In the genomic region with DNA sequence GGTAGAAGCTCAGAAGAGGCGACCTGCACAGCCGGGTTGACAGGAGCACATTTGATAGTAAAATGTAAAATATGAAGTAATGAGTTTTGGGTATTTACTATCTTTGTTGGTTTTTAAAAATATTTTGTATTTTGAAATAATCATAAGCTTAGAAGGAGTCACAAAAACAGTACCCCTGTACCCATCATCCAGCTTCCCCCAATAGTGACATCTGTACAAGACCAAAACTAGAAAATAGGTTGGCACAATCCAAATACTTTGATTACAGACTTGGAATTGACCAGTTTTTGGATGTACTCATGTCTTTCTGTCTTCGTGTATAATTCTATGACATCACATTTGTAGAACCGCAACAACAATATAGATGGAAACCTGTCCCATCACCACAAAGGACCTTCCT, we compare ENCODE assay signal across 40 cellular contexts.
"Had no signal": no experiment of that assay in that cellular context is flagged by ENCODE, and none has a peak within 500 bp of the region (broad histone marks: within the 10 kb centered on the region; RNA-seq: fewer than 3 reads in every experiment).

No MANE protein-coding gene starts in this region.

- FAIRE-seq: astrocyte, bronchial epithelial cell had no signal

- H3K27me3 Mint-ChIP-seq: activated T-helper 17 cell treated with anti-CD3 and anti-CD28 coated beads, Interleukin-2, amount 50 U/mL, for 72 hours had no signal

- H3K9me3 Mint-ChIP-seq: activated naive CD4-positive, alpha-beta T cell treated with anti-CD3 and anti-CD28 coated beads for 36 hours; activated naive CD4-positive, alpha-beta T cell treated with anti-CD3 and anti-CD28 coated beads, Interleukin-2, amount 10 ng/mL, durations not matched to agents 7 days and 5 days; activated naive CD4-positive, alpha-beta T cell treated with anti-CD3 and anti-CD28 coated beads, Interleukin-2, amount 50 U/mL, for 24 hours; activated naive CD4-positive, alpha-beta T cell treated with anti-CD3 and anti-CD28 coated beads, Interleukin-2, amount 50 U/mL, for 72 hours; activated naive CD8-positive, alpha-beta T cell treated with anti-CD3 and anti-CD28 coated beads for 36 hours; activated naive CD8-positive, alpha-beta T cell treated with anti-CD3 and anti-CD28 coated beads, Interleukin-2, amount 10 ng/mL, durations not matched to agents 7 days and 5 days; activated naive CD8-positive, alpha-beta T cell treated with anti-CD3 and anti-CD28 coated beads, Interleukin-2, amount 50 U/mL, for 24 hours; activated T-cell treated with anti-CD3 and anti-CD28 coated beads, Interleukin-2, amount 50 U/mL, for 24 hours; activated T-cell treated with anti-CD3 and anti-CD28 coated beads, Interleukin-2, amount 50 U/mL, for 4 hours; activated T-cell treated with anti-CD3 and anti-CD28 coated beads, Interleukin-2, amount 50 U/mL, for 72 hours; activated T-helper 1 cell treated with anti-CD3 and anti-CD28 coated beads, Interleukin-12 subunit alpha, Interleukin-12 subunit beta, Interleukin-2, Interleukin-4 antibody, amounts not matched to agents 30 ng/mL and 10 ng/mL and 1 ng/mL, durations not matched to agents 14 hours and 24 hours and 36 hours; activated T-helper 17 cell treated with anti-CD3 and anti-CD28 coated beads, Interleukin-2, amount 50 U/mL, for 72 hours; activated T-helper 2 cell treated with anti-CD3 and anti-CD28 coated beads, Interferon-gamma antibody, Interleukin-2, Interleukin-4, amounts not matched to agents 10 μg/mL and 5 μg/mL and 100 μg/mL, durations not matched to agents 14 hours and 24 hours and 36 hours; central memory CD8-positive, alpha-beta T cell had no signal

- H3K27ac Mint-ChIP-seq: activated naive CD4-positive, alpha-beta T cell treated with anti-CD3 and anti-CD28 coated beads for 36 hours; activated naive CD4-positive, alpha-beta T cell treated with anti-CD3 and anti-CD28 coated beads, Interleukin-2, amount 10 ng/mL, durations not matched to agents 7 days and 5 days; activated naive CD4-positive, alpha-beta T cell treated with anti-CD3 and anti-CD28 coated beads, Interleukin-2, amount 50 U/mL, for 24 hours; activated naive CD4-positive, alpha-beta T cell treated with anti-CD3 and anti-CD28 coated beads, Interleukin-2, amount 50 U/mL, for 72 hours; activated naive CD8-positive, alpha-beta T cell; activated naive CD8-positive, alpha-beta T cell treated with anti-CD3 and anti-CD28 coated beads for 36 hours; activated naive CD8-positive, alpha-beta T cell treated with anti-CD3 and anti-CD28 coated beads, Interleukin-2, amount 10 ng/mL, durations not matched to agents 7 days and 5 days; activated naive CD8-positive, alpha-beta T cell treated with anti-CD3 and anti-CD28 coated beads, Interleukin-2, amount 50 U/mL, for 24 hours; activated T-cell treated with anti-CD3 and anti-CD28 coated beads, Interleukin-2, amount 50 U/mL, for 24 hours; activated T-cell treated with anti-CD3 and anti-CD28 coated beads, Interleukin-2, amount 50 U/mL, for 72 hours; activated T-helper 1 cell treated with anti-CD3 and anti-CD28 coated beads, Interleukin-12 subunit alpha, Interleukin-12 subunit beta, Interleukin-2, Interleukin-4 antibody, amounts not matched to agents 30 ng/mL and 10 ng/mL and 1 ng/mL, durations not matched to agents 14 hours and 24 hours and 36 hours; activated T-helper 17 cell treated with anti-CD3 and anti-CD28 coated beads, Interleukin-2, amount 50 U/mL, for 72 hours; activated T-helper 2 cell treated with anti-CD3 and anti-CD28 coated beads, Interferon-gamma antibody, Interleukin-2, Interleukin-4, amounts not matched to agents 10 μg/mL and 5 μg/mL and 100 μg/mL, durations not matched to agents 14 hours and 24 hours and 36 hours; brain had no signal

- H3K9me3 ChIP-seq: adrenal gland, ascending aorta, body of pancreas, breast epithelium had no signal

- H3K4me3 Mint-ChIP-seq: activated naive CD4-positive, alpha-beta T cell treated with anti-CD3 and anti-CD28 coated beads for 36 hours; activated naive CD4-positive, alpha-beta T cell treated with anti-CD3 and anti-CD28 coated beads, Interleukin-2, amount 10 ng/mL, durations not matched to agents 7 days and 5 days; activated naive CD4-positive, alpha-beta T cell treated with anti-CD3 and anti-CD28 coated beads, Interleukin-2, amount 50 U/mL, for 24 hours; activated naive CD8-positive, alpha-beta T cell; activated naive CD8-positive, alpha-beta T cell treated with anti-CD3 and anti-CD28 coated beads for 36 hours; activated naive CD8-positive, alpha-beta T cell treated with anti-CD3 and anti-CD28 coated beads, Interleukin-2, amount 10 ng/mL, durations not matched to agents 7 days and 5 days; activated naive CD8-positive, alpha-beta T cell treated with anti-CD3 and anti-CD28 coated beads, Interleukin-2, amount 50 U/mL, for 24 hours; activated T-cell treated with anti-CD3 and anti-CD28 coated beads, Interleukin-2, amount 50 U/mL, for 24 hours; activated T-cell treated with anti-CD3 and anti-CD28 coated beads, Interleukin-2, amount 50 U/mL, for 4 hours; activated T-cell treated with anti-CD3 and anti-CD28 coated beads, Interleukin-2, amount 50 U/mL, for 72 hours; activated T-helper 1 cell treated with anti-CD3 and anti-CD28 coated beads, Interleukin-12 subunit alpha, Interleukin-12 subunit beta, Interleukin-2, Interleukin-4 antibody, amounts not matched to agents 30 ng/mL and 10 ng/mL and 1 ng/mL, durations not matched to agents 14 hours and 24 hours and 36 hours; activated T-helper 17 cell treated with anti-CD3 and anti-CD28 coated beads, Interleukin-2, amount 50 U/mL, for 72 hours; brain; central memory CD8-positive, alpha-beta T cell had no signal

- H3K36me3 Mint-ChIP-seq: activated naive CD4-positive, alpha-beta T cell treated with anti-CD3 and anti-CD28 coated beads, Interleukin-2, amount 10 ng/mL, durations not matched to agents 7 days and 5 days; activated naive CD4-positive, alpha-beta T cell treated with anti-CD3 and anti-CD28 coated beads, Interleukin-2, amount 50 U/mL, for 24 hours; activated naive CD4-positive, alpha-beta T cell treated with anti-CD3 and anti-CD28 coated beads, Interleukin-2, amount 50 U/mL, for 72 hours; activated naive CD8-positive, alpha-beta T cell; activated naive CD8-positive, alpha-beta T cell treated with anti-CD3 and anti-CD28 coated beads for 36 hours; activated naive CD8-positive, alpha-beta T cell treated with anti-CD3 and anti-CD28 coated beads, Interleukin-2, amount 10 ng/mL, durations not matched to agents 7 days and 5 days; brain had no signal

- ATAC-seq: activated naive CD4-positive, alpha-beta T cell treated with anti-CD3 and anti-CD28 coated beads, Interleukin-2, amount 50 U/mL, for 72 hours; activated naive CD8-positive, alpha-beta T cell treated with anti-CD3 and anti-CD28 coated beads, Interleukin-2, amount 50 U/mL, for 24 hours; activated T-cell treated with anti-CD3 and anti-CD28 coated beads, Interleukin-2, amount 50 U/mL, for 4 hours; activated T-cell treated with anti-CD3 and anti-CD28 coated beads, Interleukin-2, amount 50 U/mL, for 72 hours; activated T-helper 17 cell treated with anti-CD3 and anti-CD28 coated beads, Interleukin-2, amount 50 U/mL, for 72 hours; body of pancreas had no signal

- H3K4me1 ChIP-seq: adrenal gland, ascending aorta, body of pancreas, breast epithelium had no signal

- H3K36me3 ChIP-seq: adrenal gland, ascending aorta, brain microvascular endothelial cell, breast epithelium, cardiac muscle cell had no signal

- H3K4me3 ChIP-seq: adrenal gland, ascending aorta, body of pancreas, breast epithelium, cardiac muscle cell had no signal

- H3K4me1 Mint-ChIP-seq: activated naive CD4-positive, alpha-beta T cell treated with anti-CD3 and anti-CD28 coated beads, Interleukin-2, amount 10 ng/mL, durations not matched to agents 7 days and 5 days; activated naive CD4-positive, alpha-beta T cell treated with anti-CD3 and anti-CD28 coated beads, Interleukin-2, amount 50 U/mL, for 24 hours; activated naive CD8-positive, alpha-beta T cell treated with anti-CD3 and anti-CD28 coated beads for 36 hours; activated naive CD8-positive, alpha-beta T cell treated with anti-CD3 and anti-CD28 coated beads, Interleukin-2, amount 50 U/mL, for 24 hours; activated T-helper 17 cell treated with anti-CD3 and anti-CD28 coated beads, Interleukin-2, amount 50 U/mL, for 72 hours; central memory CD8-positive, alpha-beta T cell had no signal

- DNase-seq: activated effector memory CD4-positive, alpha-beta T cell treated with anti-CD3 and anti-CD28 coated beads, Interleukin-2, amount 50 U/mL, for 16 hours; activated effector memory CD4-positive, alpha-beta T cell treated with Interleukin-2 at 50 U/mL for 16 hours; activated gamma-delta T cell; activated gamma-delta T cell treated with Interleukin-2 at 50 U/mL for 16 hours; activated naive CD4-positive, alpha-beta T cell; activated naive CD4-positive, alpha-beta T cell treated with anti-CD3 and anti-CD28 coated beads for 36 hours; activated naive CD4-positive, alpha-beta T cell treated with anti-CD3 and anti-CD28 coated beads, Interleukin-2, amount 10 ng/mL, durations not matched to agents 7 days and 5 days; activated naive CD4-positive, alpha-beta T cell treated with anti-CD3 and anti-CD28 coated beads, Interleukin-2, amount 50 U/mL, for 16 hours; activated naive CD4-positive, alpha-beta T cell treated with Interleukin-2 at 50 U/mL for 16 hours; activated naive CD8-positive, alpha-beta T cell treated with anti-CD3 and anti-CD28 coated beads for 36 hours; activated naive CD8-positive, alpha-beta T cell treated with anti-CD3 and anti-CD28 coated beads, Interleukin-2, amount 10 ng/mL, durations not matched to agents 7 days and 5 days; activated naive CD8-positive, alpha-beta T cell treated with anti-CD3 and anti-CD28 coated beads, Interleukin-2, amount 50 U/mL, for 24 hours; activated T-cell treated with anti-CD3 and anti-CD28 coated beads, Interleukin-2, amount 50 U/mL, for 1 hour; activated T-cell treated with anti-CD3 and anti-CD28 coated beads, Interleukin-2, amount 50 U/mL, for 24 hours; activated T-cell treated with anti-CD3 and anti-CD28 coated beads, Interleukin-2, amount 50 U/mL, for 4 hours; activated T-cell treated with anti-CD3 and anti-CD28 coated beads, Interleukin-2, amount 50 U/mL, for 48 hours; activated T-cell treated with anti-CD3 and anti-CD28 coated beads, Interleukin-2, amount 50 U/mL, for 72 hours; adrenal gland; amniotic stem cell; amygdala; anterior cingulate cortex; aorta; body of pancreas; brain microvascular endothelial cell; caudate nucleus; central memory CD4-positive, alpha-beta T cell; cerebellar nuclear complex had no signal

- H3K27ac ChIP-seq: adrenal gland, ascending aorta, body of pancreas, brain microvascular endothelial cell, breast epithelium, cardiac muscle cell had no signal

- H3K27me3 ChIP-seq: adrenal gland, ascending aorta, body of pancreas, brain microvascular endothelial cell, breast epithelium, cardiac muscle cell had no signal
